ENCODE assay signal across 12 cellular contexts in genomic region chr2:177078416-177078815, GRCh38.
DNase-seq lines count a peak whose midpoint lies in the region; ATAC-seq and TF ChIP-seq lines count a peak whose summit lies in the region.
"Had no signal": no experiment of that assay in that cellular context is flagged by ENCODE, and none has a peak within 500 bp of the region (broad histone marks: within the 10 kb centered on the region; RNA-seq: fewer than 3 reads in every experiment).

No MANE protein-coding gene starts in this region.

- no peak overlapping the region for H2BK20ac ChIP-seq in H9 (ENCODE audit: low read depth, low read length, poor library complexity, severe bottlenecking)

- DNase-seq in MCF 10A (ENCODE audit: unreplicated experiment) (peak; percentile 89), breast epithelium (ENCODE audit: low spot score in 2 of 2) (no peak), mucosa of descending colon (peak; percentile 5 to 51 (median 48)), upper lobe of right lung (peak; percentile 87), H9 (no peak), SIG-M5 (lab: John Stamatoyannopoulos, UW) (no peak)
- DNase-seq: activated CD4-positive, alpha-beta T cell treated with anti-CD3 and anti-CD28 coated beads for 4 hours; NCI-H526 treated with DMSO at 0.1 percent for 48 hours had no signal

- whole genome bisulfite sequencing in H9 (ENCODE audit: extremely low coverage, insufficient read length, low lambda C conversion rate): no CpG with 5 or more reads among the region's 3 CpGs

- no peak overlapping the region for H3K23ac ChIP-seq in H9 (ENCODE audit: insufficient read length, low read depth, low read length)

- H3K4me1 ChIP-seq in breast epithelium (no peaks in the 10 kb centered on the region), mucosa of descending colon (ENCODE audit: low read depth) (no peaks in the 10 kb centered on the region), upper lobe of right lung (no peaks in the 10 kb centered on the region), H9 (ENCODE audit: insufficient read depth, low read length) (no peaks in the 10 kb centered on the region; the same call in 1 of the 2 replicates)
- H3K4me1 ChIP-seq: A549 had no signal

- POLR2A ChIA-PET in MCF 10A (lab: Yijun Ruan, JAX): interaction anchor here (0.6 to 1.1 kb wide), 3 partner anchors 11 to 1208 kb away, joined by 3 read pairs; no protein-coding TSS in a partner anchor

- no peaks in the 10 kb centered on the region for H3K79me2 ChIP-seq in H9 (ENCODE audit: insufficient read depth, low read length)

- H3K36me3 ChIP-seq in breast epithelium: no peaks in the 10 kb centered on the region
- no peaks in the 10 kb centered on the region for H3K36me3 ChIP-seq in mucosa of descending colon (ENCODE audit: low read depth)
- H3K36me3 ChIP-seq in upper lobe of right lung: no peaks in the 10 kb centered on the region

- H3K4me1 Mint-ChIP-seq in MCF 10A (ENCODE audit: insufficient read depth, unreplicated experiment): peaks cover 15% of the 10 kb centered on the region
- peaks cover 13 to 20% of the 10 kb centered on the region in 2 experiments for H3K4me1 Mint-ChIP-seq in H9

- H3K23me2 ChIP-seq in H9 (ENCODE audit: insufficient read length, low read depth, low read length, poor library complexity, severe bottlenecking): no peaks in the 10 kb centered on the region

- H2BK15ac ChIP-seq in H9 (ENCODE audit: low read depth, low read length): no peak overlapping the region

- H3K27ac ChIP-seq in breast epithelium: no peak overlapping the region
- no peak overlapping the region for H3K27ac ChIP-seq in upper lobe of right lung
- no peak overlapping the region for H3K27ac ChIP-seq in H9 (ENCODE audit: insufficient read length, low read depth, low read length)
- H3K27ac ChIP-seq: A549 had no signal

- no peak overlapping the region for H2AK5ac ChIP-seq in H9 (ENCODE audit: insufficient read length, low read length)

- no peak overlapping the region for H3K56ac ChIP-seq in H9 (ENCODE audit: insufficient read length, low read depth, low read length)

- H3T11ph ChIP-seq in H9 (ENCODE audit: low read length): no peak overlapping the region

- TF ChIP-seq CTCF in MCF 10A (IDR thresholded peaks at IDR 0.05; ENCODE audit: unreplicated experiment) (no peak), breast epithelium (IDR thresholded peaks at IDR 0.05) (no peak), mucosa of descending colon (IDR thresholded peaks at IDR 0.05) (no peak), upper lobe of right lung (IDR thresholded peaks at IDR 0.05) (no peak), H9 (conservative IDR thresholded peaks at IDR 0.05) (no peak)

- no peak overlapping the region for H3K14ac ChIP-seq in H9 (ENCODE audit: insufficient read depth, low read length)

- no peak overlapping the region for H2AFZ ChIP-seq in H9 (ENCODE audit: low read length)

- H2BK12ac ChIP-seq in H9 (ENCODE audit: insufficient read length, low read depth, low read length): no peak overlapping the region

- no peak overlapping the region for H3K4me3 ChIP-seq in breast epithelium
- H3K4me3 ChIP-seq in mucosa of descending colon: no peak overlapping the region
- no peak overlapping the region for H3K4me3 ChIP-seq in upper lobe of right lung
- H3K4me3 ChIP-seq: A549 had no signal

- no TSS peak for BruUV-seq in MCF 10A (replicated peaks; lab: Mats Ljungman, UMichigan)

- no peak overlapping the region for H3K9ac ChIP-seq in H9 (ENCODE audit: extremely low read depth, insufficient read length, low read length)

- intact Hi-C loops in MCF 10A (cut with micrococcal nuclease) (no loop called here), breast epithelium (cut with DNase I; ENCODE audit: low total_unique reads) (no loop called here), mucosa of descending colon (cut with DNase I, micrococcal nuclease) (no loop called here), upper lobe of right lung (cut with DNase I) (no loop called here)

- no peaks in the 10 kb centered on the region for H3K79me1 ChIP-seq in H9 (ENCODE audit: insufficient read depth, low read depth, low read length, poor library complexity, severe bottlenecking)

- H3K4me2 ChIP-seq in H9 (ENCODE audit: insufficient read depth, insufficient read length, low read length): no peak overlapping the region
- H3K4me2 ChIP-seq: A549 had no signal

- no peak overlapping the region for H3K18ac ChIP-seq in H9 (ENCODE audit: insufficient read length, low read depth, low read length)

- H4K91ac ChIP-seq in H9 (ENCODE audit: insufficient read length, low read depth, low read length): no peak overlapping the region

- no peaks in the 10 kb centered on the region for H3K36me3 Mint-ChIP-seq in MCF 10A (ENCODE audit: insufficient read depth, unreplicated experiment)
- no peaks in the 10 kb centered on the region for H3K36me3 Mint-ChIP-seq in H9 (ENCODE audit: insufficient read depth in 1 of 3, low read depth in 3 of 3)

- peaks cover 11% of the 10 kb centered on the region for H3K27me3 Mint-ChIP-seq in MCF 10A (ENCODE audit: insufficient read depth, unreplicated experiment)
- H3K27me3 Mint-ChIP-seq in H9 (ENCODE audit: low read depth): no peaks in the 10 kb centered on the region; the same call in 1 of the 2 replicates

- H3K27ac Mint-ChIP-seq in MCF 10A (ENCODE audit: low read depth, unreplicated experiment) (no peak overlapping the region), H9 (no peak overlapping the region)

- H3K9me3 ChIP-seq in breast epithelium: no peaks in the 10 kb centered on the region
- H3K9me3 ChIP-seq in mucosa of descending colon: no peaks in the 10 kb centered on the region
- H3K9me3 ChIP-seq in upper lobe of right lung: no peaks in the 10 kb centered on the region
- H3K9me3 ChIP-seq in H9 (ENCODE audit: control insufficient read depth, low read depth, low read length): no peaks in the 10 kb centered on the region
- H3K9me3 ChIP-seq: A549 had no signal

- CTCF ChIA-PET in MCF 10A (lab: Yijun Ruan, JAX): interaction anchor here (0.6 to 2.0 kb wide), 4 partner anchors 70 to 940 kb away, joined by 3 to 6 read pairs (median 4); no protein-coding TSS in a partner anchor

- H4K5ac ChIP-seq in H9 (ENCODE audit: insufficient read length, low read depth, low read length): no peak overlapping the region

- TF ChIP-seq POLR2A in breast epithelium (IDR thresholded peaks at IDR 0.05): no peak

- H2BK5ac ChIP-seq in H9 (ENCODE audit: insufficient read length, low read length): no peak overlapping the region

- ATAC-seq in esophagus mucosa: peak; percentile 72
- ATAC-seq in mucosa of descending colon: peak; percentile 31
- peak; percentile 93 for ATAC-seq in upper lobe of right lung
- no peak for ATAC-seq in HG02884 (IDR thresholded peaks at IDR 0.05; ENCODE audit: unreplicated experiment)
- ATAC-seq: SK-N-SH treated with all-trans-retinoic acid at 6 μM for 48 hours had no signal

- no peaks in the 10 kb centered on the region for H4K20me1 ChIP-seq in H9 (ENCODE audit: control insufficient read depth, insufficient read depth, insufficient read length)

- H4K8ac ChIP-seq in H9 (replicated peaks; ENCODE audit: insufficient read length, low read depth, low read length): no peak overlapping the region

- H3K9me3 Mint-ChIP-seq in MCF 10A (ENCODE audit: unreplicated experiment): no peaks in the 10 kb centered on the region
- H3K9me3 Mint-ChIP-seq in H9: no peaks in the 10 kb centered on the region

- no peak overlapping the region for H3K4ac ChIP-seq in H9 (ENCODE audit: low read depth, low read length)

- H3K27me3 ChIP-seq in breast epithelium: no peaks in the 10 kb centered on the region
- no peaks in the 10 kb centered on the region for H3K27me3 ChIP-seq in upper lobe of right lung
- H3K27me3 ChIP-seq in H9 (ENCODE audit: insufficient read depth, low read length): no peaks in the 10 kb centered on the region

- no peak overlapping the region for H2BK120ac ChIP-seq in H9 (ENCODE audit: low read depth, low read length, poor library complexity, severe bottlenecking)

- no peak overlapping the region for H3K4me3 Mint-ChIP-seq in MCF 10A (ENCODE audit: unreplicated experiment)
- no peak overlapping the region for H3K4me3 Mint-ChIP-seq in H9

Comparison
In these comparisons a context has a peak if more than half of its experiments do, and no peak if none do; other contexts are left out.
1. DNase-seq: peak in MCF 10A (single experiment), mucosa of descending colon (3 of 3) and upper lobe of right lung (single experiment); none in breast epithelium (0 of 2), H9 (single experiment) and SIG-M5 (single experiment).